8 cellular contexts compared by ENCODE assay signal in genomic region chr5:142655339-142656267, GRCh38. TPM values are rescaled to one million over a fixed set of nuclear protein-coding genes. Genes with fewer than 3 reads are reported as not detected.
DNase-seq lines count a peak whose midpoint lies in the region; ATAC-seq, FAIRE-seq and TF ChIP-seq lines count a peak whose summit lies in the region.

No MANE protein-coding gene starts in this region.

- no peaks in the 10 kb centered on the region for H3K27me3 ChIP-seq in colonic mucosa
- H3K27me3 ChIP-seq in HepG2 (ENCODE audit: control insufficient read depth in 1 of 2, insufficient read depth in 2 of 2, low read length in 2 of 2) = peaks cover 1 to 9% of the 10 kb centered on the region in 2 experiments; a peak in 3 of 5 replicates

- H3K9me3 ChIP-seq in colonic mucosa (no peaks in the 10 kb centered on the region), HepG2 (ENCODE audit: low read length) (no peaks in the 10 kb centered on the region)

- peak; percentile 76 for ATAC-seq in HG03064 (IDR thresholded peaks at IDR 0.05; ENCODE audit: low read depth, unreplicated experiment)
- peak; percentile 97 for ATAC-seq in HepG2
- no peak for ATAC-seq in HG02981 (IDR thresholded peaks at IDR 0.05; ENCODE audit: unreplicated experiment)

- H3K9ac ChIP-seq in colonic mucosa (ENCODE audit: low read depth in 2 of 2, low read length in 2 of 2) = no peak overlapping the region
- H3K9ac ChIP-seq in HepG2 (ENCODE audit: insufficient read depth, low read depth, low read length) = no peak overlapping the region

- intact Hi-C loops in colonic mucosa (cut with DNase I) = loop anchor here (2.0 kb wide), 2 partner anchors 43 kb away; no protein-coding TSS in a partner anchor
- intact Hi-C loops in HepG2 (cut with micrococcal nuclease; ENCODE audit: unreplicated experiment) = loop anchor here (1.0 to 5.0 kb wide), 3 partner anchors 44 to 232 kb away; no protein-coding TSS in a partner anchor

- no peak overlapping the region for H2AFZ ChIP-seq in HepG2 (ENCODE audit: low read length)

- no peak for TF ChIP-seq EP300 in HepG2 (IDR thresholded peaks at IDR 0.05; ENCODE audit: low read depth in 2 of 2, low read length in 2 of 2)
- no peak for TF ChIP-seq EP300 in HepG2 (CRISPR knock-in tag; IDR thresholded peaks at IDR 0.05; ENCODE audit: borderline replicate concordance)

- TF ChIP-seq POLR2A in HepG2 (IDR thresholded peaks at IDR 0.05; ENCODE audit: insufficient read depth in 1 of 2, low read depth in 2 of 2, low read length in 2 of 2) = no peak

- DNase-seq in NCI-H510A treated with DMSO at 0.1 percent for 48 hours (lab: John Stamatoyannopoulos, UW) (peak; percentile 51), colonic mucosa (peak; percentile 79), HepG2 (ENCODE audit: low spot score) (peak; percentile 62)
- DNase-seq in activated CD4-positive, alpha-beta T cell treated with anti-CD3 and anti-CD28 coated beads, Interleukin-2, amount 50 U/mL, for 1 hour = peak; percentile 66
- DNase-seq in stimulated activated CD4-positive, alpha-beta T cell treated with anti-CD3 and anti-CD28 coated beads, TNF-alpha, amount 100 ng/mL, for 4 hours (ENCODE audit: low read depth in 3 of 3) = peak; percentile 38 to 47 (median 43)

- H3K36me3 ChIP-seq in colonic mucosa = no peaks in the 10 kb centered on the region
- no peaks in the 10 kb centered on the region for H3K36me3 ChIP-seq in HepG2 (replicated peaks in 1 of 2; ENCODE audit: control insufficient read depth in 1 of 2, insufficient read depth in 2 of 2, low read length in 2 of 2)

- peak; percentile 77 for FAIRE-seq in HepG2 (lab: Jason Lieb, UNC)

- peak; percentile 93 for TF ChIP-seq RAD21 in HepG2 (CRISPR knock-in tag; IDR thresholded peaks at IDR 0.05)

- POLR2A ChIA-PET in HepG2 (lab: Yijun Ruan, JAX) = interaction anchor here (1.8 kb wide), 1 partner anchor 43 kb away, joined by 5 read pairs; no protein-coding TSS in a partner anchor

- no TSS peak for BruUV-seq in HepG2 (replicated peaks; lab: Mats Ljungman, UMichigan)

- H3K4me1 ChIP-seq in colonic mucosa (peaks cover 3% of the 10 kb centered on the region), HepG2 (ENCODE audit: insufficient read depth, low read length) (no peaks in the 10 kb centered on the region)

- WGBS in HepG2 (ENCODE audit: low lambda C conversion rate) = 4% methylated on average over 13 of the region's 13 CpGs

- peak; percentile 99 for TF ChIP-seq CTCF in GM12872 (IDR thresholded peaks at IDR 0.05; ENCODE audit: insufficient read depth, low read depth, low read length)
- peak; percentile 98 for TF ChIP-seq CTCF in colonic mucosa (IDR thresholded peaks at IDR 0.05)
- peak; percentile 97 for TF ChIP-seq CTCF in HepG2 (CRISPR knock-in tag; IDR thresholded peaks at IDR 0.05)

- no peaks in the 10 kb centered on the region for H4K20me1 ChIP-seq in HepG2 (ENCODE audit: insufficient read depth, low read length)

- no peak overlapping the region for H3K4me2 ChIP-seq in HepG2 (ENCODE audit: low read depth, low read length)

- no peaks in the 10 kb centered on the region for H3K79me2 ChIP-seq in HepG2 (ENCODE audit: insufficient read depth, low read length)

- in situ Hi-C loops in HepG2 (cut with HindIII; ENCODE audit: extremely low pct_ligation_motif_present, low pct_unique_long_range_greater_than_20kb) = loop anchor here (5.0 kb wide), 1 partner anchor 42 kb away; no protein-coding TSS in a partner anchor

- CTCF ChIA-PET in HepG2 (lab: Yijun Ruan, JAX; ENCODE audit: low intra/inter-chr PET ratio, low total read pairs) = interaction anchor here (1.1 to 3.2 kb wide), 5 partner anchors 43 to 233 kb away, joined by 3 to 76 read pairs (median 5); no protein-coding TSS in a partner anchor

- no peak overlapping the region for H3K27ac ChIP-seq in colonic mucosa
- no peak overlapping the region for H3K27ac ChIP-seq in HepG2 (ENCODE audit: extremely low read length, insufficient read depth, low read length)

- H3K4me3 ChIP-seq in colonic mucosa (no peak overlapping the region), HepG2 (replicated peaks in 1 of 3; ENCODE audit: insufficient read depth in 1 of 3, low read depth in 2 of 3, low read length in 3 of 3) (no peak overlapping the region)

TF ChIP-seq in HepG2, 621 proteins besides CTCF, POLR2A, EP300 and RAD21 (continues in another document):
- TF ChIP-seq ZNF687 (CRISPR knock-in tag; IDR thresholded peaks at IDR 0.05) (peak; percentile 47), SP1 (IDR thresholded peaks at IDR 0.05) (no peak), SP1 (CRISPR knock-in tag; IDR thresholded peaks at IDR 0.05) (0 out of 2 replicates have a peak, but pooled peaks have one; percentile 43), HMG20A (CRISPR knock-in tag; IDR thresholded peaks at IDR 0.05; ENCODE audit: borderline replicate concordance) (0 out of 2 replicates have a peak, but pooled peaks have one; percentile 11), ZBTB21 (CRISPR knock-in tag; IDR thresholded peaks at IDR 0.05) (no peak), POLR2AphosphoS5 (IDR thresholded peaks at IDR 0.05; ENCODE audit: low read depth, low read length) (no peak), THRA (CRISPR knock-in tag; IDR thresholded peaks at IDR 0.05; ENCODE audit: borderline replicate concordance) (peak; percentile 11; the same call in 1 of the 2 replicates), FOXK1 (CRISPR knock-in tag; IDR thresholded peaks at IDR 0.05; ENCODE audit: borderline replicate concordance, low read depth) (peak; percentile 36; the same call in 1 of the 2 replicates), ZNF124 (CRISPR knock-in tag; IDR thresholded peaks at IDR 0.05) (0 out of 2 replicates have a peak, but pooled peaks have one; percentile 34)

RNA-seq across cellular contexts. Expression of gene FGF1, which starts 30.3 kb away (rescaled TPM):
- total RNA-seq in colonic mucosa (under 1 TPM in 1 of 2 donors, not detected in 1; 0.90 TPM), HepG2 (2016; rRNA removed; fragmentation: Illumina TruSeq; extraction: Trizol) (not detected in 2 replicates)
- total RNA-seq in HepG2 (2016; cell fraction: cytosol; rRNA removed; fragmentation: Illumina TruSeq; extraction: Trizol; ENCODE audit: low read depth) = 0.18 TPM in 1 of 2 replicates, not detected in the other
- not detected in 2 replicates for total RNA-seq in HepG2 (2016; cell fraction: insoluble cytoplasmic fraction; rRNA removed; fragmentation: Illumina TruSeq; extraction: Trizol)
- 0.07 and 0.12 TPM in 2 replicates for total RNA-seq in HepG2 (2016; cell fraction: membrane; rRNA removed; fragmentation: Illumina TruSeq; extraction: Trizol)
- not detected in 2 replicates for total RNA-seq in HepG2 (2016; cell fraction: nucleus; rRNA removed; fragmentation: Illumina TruSeq; extraction: Trizol)
- polyA plus RNA-seq in HepG2 (2011; rRNA removed) = not detected in 2 replicates
- not detected in 2 replicates for polyA plus RNA-seq in HepG2 (2011; cell fraction: cytosol; rRNA removed)
- polyA plus RNA-seq in HepG2 (2011; cell fraction: nucleus; rRNA removed) = not detected in 2 replicates
- polyA plus RNA-seq in HepG2 (2012) = not detected in 2 replicates
- not detected in 2 replicates for polyA plus RNA-seq in HepG2 (2016; cell fraction: cytosol; fragmentation: Illumina TruSeq; extraction: Trizol; ENCODE audit: low read depth)
- polyA plus RNA-seq in HepG2 (2016; cell fraction: insoluble cytoplasmic fraction; fragmentation: Illumina TruSeq; extraction: Trizol; ENCODE audit: low read depth) = not detected in 2 replicates
- not detected in 2 replicates for polyA plus RNA-seq in HepG2 (2016; cell fraction: membrane; fragmentation: Illumina TruSeq; extraction: Trizol; ENCODE audit: low read depth)
- not detected in 2 replicates for polyA plus RNA-seq in HepG2 (2016; cell fraction: nucleus; fragmentation: Illumina TruSeq; extraction: Trizol; ENCODE audit: insufficient read depth, low read depth)
- not detected in 2 replicates for polyA minus RNA-seq in HepG2 (2011; rRNA and poly(A)+ RNA removed; ENCODE audit: low replicate concordance)
- not detected in 2 replicates for polyA minus RNA-seq in HepG2 (2011; cell fraction: cytosol; rRNA and poly(A)+ RNA removed)
- not detected in 2 replicates for polyA minus RNA-seq in HepG2 (2011; cell fraction: nucleus; rRNA and poly(A)+ RNA removed)
